34 cellular contexts compared by ENCODE assay signal in the genomic region with DNA sequence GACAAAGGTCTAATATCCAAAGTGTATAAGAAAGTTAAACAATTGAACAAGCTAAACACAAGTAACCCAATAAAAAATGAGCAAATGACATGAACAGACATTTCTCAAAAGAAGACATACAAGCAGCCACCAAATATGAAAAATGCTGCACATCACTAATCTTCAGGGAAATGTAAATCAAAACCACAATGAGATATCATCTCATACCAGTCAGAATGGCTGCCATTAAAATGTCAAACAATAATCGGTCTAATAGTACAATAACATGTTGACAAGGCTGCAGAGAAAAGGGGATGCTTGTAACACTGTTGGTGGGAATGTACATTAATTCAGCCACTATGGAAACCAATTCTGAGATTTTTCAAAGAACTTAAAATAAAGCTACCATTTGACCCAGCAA.
"Had no signal": no experiment of that assay in that cellular context is flagged by ENCODE, and none has a peak within 500 bp of the region (broad histone marks: within the 10 kb centered on the region; RNA-seq: fewer than 3 reads in every experiment).

No MANE protein-coding gene starts in this region.

- ATAC-seq: activated naive CD4-positive, alpha-beta T cell treated with anti-CD3 and anti-CD28 coated beads, Interleukin-2, amount 50 U/mL, for 72 hours; activated naive CD8-positive, alpha-beta T cell treated with anti-CD3 and anti-CD28 coated beads, Interleukin-2, amount 50 U/mL, for 24 hours; activated T-cell treated with anti-CD3 and anti-CD28 coated beads, Interleukin-2, amount 50 U/mL, for 4 hours; activated T-cell treated with anti-CD3 and anti-CD28 coated beads, Interleukin-2, amount 50 U/mL, for 72 hours; activated T-helper 17 cell treated with anti-CD3 and anti-CD28 coated beads, Interleukin-2, amount 50 U/mL, for 72 hours; body of pancreas had no signal

- H3K36me3 ChIP-seq: adrenal gland, brain microvascular endothelial cell, breast epithelium, cardiac muscle cell had no signal

- H3K27ac ChIP-seq: adrenal gland, ascending aorta, body of pancreas, brain microvascular endothelial cell, breast epithelium, cardiac muscle cell had no signal

- FAIRE-seq: astrocyte, bronchial epithelial cell had no signal

- H3K4me3 ChIP-seq: adrenal gland, ascending aorta, body of pancreas, breast epithelium, cardiac muscle cell had no signal

- DNase-seq: activated effector memory CD4-positive, alpha-beta T cell treated with anti-CD3 and anti-CD28 coated beads, Interleukin-2, amount 50 U/mL, for 16 hours; activated effector memory CD4-positive, alpha-beta T cell treated with Interleukin-2 at 50 U/mL for 16 hours; activated gamma-delta T cell; activated gamma-delta T cell treated with Interleukin-2 at 50 U/mL for 16 hours; activated naive CD4-positive, alpha-beta T cell; activated naive CD4-positive, alpha-beta T cell treated with anti-CD3 and anti-CD28 coated beads for 36 hours; activated naive CD4-positive, alpha-beta T cell treated with anti-CD3 and anti-CD28 coated beads, Interleukin-2, amount 10 ng/mL, durations not matched to agents 7 days and 5 days; activated naive CD4-positive, alpha-beta T cell treated with anti-CD3 and anti-CD28 coated beads, Interleukin-2, amount 50 U/mL, for 16 hours; activated naive CD4-positive, alpha-beta T cell treated with Interleukin-2 at 50 U/mL for 16 hours; activated naive CD8-positive, alpha-beta T cell treated with anti-CD3 and anti-CD28 coated beads for 36 hours; activated naive CD8-positive, alpha-beta T cell treated with anti-CD3 and anti-CD28 coated beads, Interleukin-2, amount 10 ng/mL, durations not matched to agents 7 days and 5 days; activated naive CD8-positive, alpha-beta T cell treated with anti-CD3 and anti-CD28 coated beads, Interleukin-2, amount 50 U/mL, for 24 hours; activated T-cell treated with anti-CD3 and anti-CD28 coated beads, Interleukin-2, amount 50 U/mL, for 1 hour; activated T-cell treated with anti-CD3 and anti-CD28 coated beads, Interleukin-2, amount 50 U/mL, for 24 hours; activated T-cell treated with anti-CD3 and anti-CD28 coated beads, Interleukin-2, amount 50 U/mL, for 4 hours; activated T-cell treated with anti-CD3 and anti-CD28 coated beads, Interleukin-2, amount 50 U/mL, for 48 hours; activated T-cell treated with anti-CD3 and anti-CD28 coated beads, Interleukin-2, amount 50 U/mL, for 72 hours; adrenal gland; amniotic stem cell; amygdala; anterior cingulate cortex; aorta; body of pancreas; brain microvascular endothelial cell; caudate nucleus; central memory CD4-positive, alpha-beta T cell; cerebellar nuclear complex had no signal

- H3K27me3 ChIP-seq: adrenal gland, ascending aorta, body of pancreas, brain microvascular endothelial cell, breast epithelium, cardiac muscle cell had no signal

- H3K4me1 ChIP-seq: adrenal gland, ascending aorta, body of pancreas, breast epithelium had no signal
